Comparison of ENCODE assay signal across 8 cellular contexts in genomic region chr20:35741892-35742740, GRCh38. TPM values are rescaled to one million over a fixed set of nuclear protein-coding genes. Genes with fewer than 3 reads are reported as not detected.
A peak's percentile ranks its signal among the peaks of the same experiment; 100 is the strongest.
DNase-seq lines count a peak whose midpoint lies in the region; ATAC-seq, FAIRE-seq and TF ChIP-seq lines count a peak whose summit lies in the region.

TSS of gene RBM39 (minus strand) at chr20:35742260. CDS start at chr20:35740874, 1,386 bp downstream.

- H3K79me2 ChIP-seq in HepG2 (ENCODE audit: insufficient read depth, low read length), result peaks cover 59% of the 10 kb centered on the region

- no peaks in the 10 kb centered on the region for H3K27me3 ChIP-seq in CD4-positive, alpha-beta T cell (ENCODE audit: control insufficient read depth, insufficient read depth, low read length)
- no peaks in the 10 kb centered on the region; a peak in 1 of 5 replicates for H3K27me3 ChIP-seq in HepG2 (ENCODE audit: control insufficient read depth in 1 of 2, insufficient read depth in 2 of 2, low read length in 2 of 2)

- H3K4me2 ChIP-seq in HepG2 (ENCODE audit: low read depth, low read length), result peak within 1 kb of the TSS; percentile 98

- peak; percentile 89 to 97 for TF ChIP-seq POLR2A in HepG2 (IDR thresholded peaks at IDR 0.05; ENCODE audit: insufficient read depth in 1 of 2, low read depth in 2 of 2, low read length in 2 of 2)

- H3K4me3 Mint-ChIP-seq in CD4-positive, alpha-beta T cell, result peak within 1 kb of the TSS; percentile 99

- no TSS peak for BruUV-seq in HepG2 (replicated peaks; lab: Mats Ljungman, UMichigan)

- peak within 1 kb of the TSS; percentile 16 for H2AFZ ChIP-seq in HepG2 (ENCODE audit: low read length)

- H3K4me1 ChIP-seq in HepG2 (ENCODE audit: insufficient read depth, low read length), result peaks cover 50% of the 10 kb centered on the region

- peaks cover 56% of the 10 kb centered on the region for H3K4me1 Mint-ChIP-seq in CD4-positive, alpha-beta T cell (ENCODE audit: low read depth)

- TF ChIP-seq RAD21 in HepG2 (CRISPR knock-in tag; IDR thresholded peaks at IDR 0.05), result peak; percentile 66

- CTCF ChIA-PET in CD4-positive, alpha-beta T cell (lab: Charles Lee), result interaction anchor here (1.0 to 3.5 kb wide), 8 partner anchors 12 to 212 kb away, joined by 3 to 32 read pairs (median 7); partner anchors contain the start of genes CPNE1, PHF20, RBM12 and SCAND1
- CTCF ChIA-PET in HepG2 (lab: Yijun Ruan, JAX; ENCODE audit: low intra/inter-chr PET ratio, low total read pairs), result no interaction called here

- H3K27ac ChIP-seq in CD4-positive, alpha-beta T cell (ENCODE audit: low read depth, low read length), result peak within 1 kb of the TSS; percentile 100
- H3K27ac ChIP-seq in HepG2 (ENCODE audit: extremely low read length, insufficient read depth, low read length), result peak within 1 kb of the TSS; percentile 96

- H3K36me3 Mint-ChIP-seq in CD4-positive, alpha-beta T cell (ENCODE audit: low read depth), result peaks cover 55% of the 10 kb centered on the region

- in situ Hi-C loops in HepG2 (cut with HindIII; ENCODE audit: extremely low pct_ligation_motif_present, low pct_unique_long_range_greater_than_20kb), result loop anchor here (5.0 kb wide), 1 partner anchor 140 kb away; no protein-coding TSS in a partner anchor

- H3K9me3 Mint-ChIP-seq in CD4-positive, alpha-beta T cell, result no peaks in the 10 kb centered on the region

- H3K27ac Mint-ChIP-seq in CD4-positive, alpha-beta T cell, result peak within 1 kb of the TSS; percentile 99

- TF ChIP-seq CTCF in CD4-positive, alpha-beta T cell (IDR thresholded peaks at IDR 0.05), result peak; percentile 57
- TF ChIP-seq CTCF in HepG2 (CRISPR knock-in tag; IDR thresholded peaks at IDR 0.05), result peak; percentile 70

- TF ChIP-seq EP300 in HepG2 (IDR thresholded peaks at IDR 0.05; ENCODE audit: low read depth in 2 of 2, low read length in 2 of 2), result peak; percentile 83 to 87
- peak; percentile 86 for TF ChIP-seq EP300 in HepG2 (CRISPR knock-in tag; IDR thresholded peaks at IDR 0.05; ENCODE audit: borderline replicate concordance)

- H3K9me3 ChIP-seq in CD4-positive, alpha-beta T cell (ENCODE audit: control insufficient read depth, low read length), result no peaks in the 10 kb centered on the region
- H3K9me3 ChIP-seq in HepG2 (ENCODE audit: low read length), result no peaks in the 10 kb centered on the region

- 2% methylated on average over 66 of the region's 66 CpGs for WGBS in HepG2 (ENCODE audit: low lambda C conversion rate)

- FAIRE-seq in HepG2 (lab: Jason Lieb, UNC), result peak; percentile 95

- H3K27me3 Mint-ChIP-seq in CD4-positive, alpha-beta T cell, result no peaks in the 10 kb centered on the region

- POLR2A ChIA-PET in CD4-positive, alpha-beta T cell (lab: Charles Lee), result interaction anchor here (0.5 to 13.0 kb wide), 65 partner anchors 8 to 1931 kb away, joined by 3 to 891 read pairs (median 5); partner anchors contain the start of genes CEP250, CHMP4B, CPNE1 and EIF2S2
- POLR2A ChIA-PET in HepG2 (lab: Yijun Ruan, JAX), result interaction anchor here (0.5 to 8.6 kb wide), 92 partner anchors 10 to 1931 kb away, joined by 3 to 461 read pairs (median 5); partner anchors contain the start of genes CEP250, CHMP4B, CPNE1 and EIF2S2

- peak; percentile 96 to 100 (median 99) for DNase-seq in CD4-positive, alpha-beta T cell
- DNase-seq in NCI-H82 (lab: John Stamatoyannopoulos, UW) (peak; percentile 100), dermis blood vessel endothelial cell (peak; percentile 100), HepG2 (ENCODE audit: low spot score) (peak; percentile 100)
- peak; percentile 98 to 99 for DNase-seq in activated CD4-positive, alpha-beta T cell treated with anti-CD3 and anti-CD28 coated beads, Interleukin-2, amount 50 U/mL, for 48 hours
- DNase-seq in stimulated activated CD4-positive, alpha-beta T cell treated with anti-CD3 and anti-CD28 coated beads, Interleukin-4, amount 100 ng/mL, for 1 hour, result peak; percentile 97

- H3K4me3 ChIP-seq in HepG2 (replicated peaks in 1 of 3; ENCODE audit: insufficient read depth in 1 of 3, low read depth in 2 of 3, low read length in 3 of 3), result peak within 1 kb of the TSS; percentile 90 to 92 (median 91)

- peak; percentile 80 for ATAC-seq in CD4-positive, alpha-beta T cell (ENCODE audit: poor library complexity)
- ATAC-seq in GM19397 (IDR thresholded peaks at IDR 0.05; ENCODE audit: unreplicated experiment) (peak; percentile 84), HG03571 (IDR thresholded peaks at IDR 0.05; ENCODE audit: unreplicated experiment) (peak; percentile 86), HepG2 (peak; percentile 90)

- peak within 1 kb of the TSS; percentile 100 for H3K9ac ChIP-seq in HepG2 (ENCODE audit: insufficient read depth, low read depth, low read length)

- peaks cover 45% of the 10 kb centered on the region for H4K20me1 ChIP-seq in HepG2 (ENCODE audit: insufficient read depth, low read length)

- peaks cover 14 to 28% of the 10 kb centered on the region in 2 experiments for H3K36me3 ChIP-seq in HepG2 (replicated peaks in 1 of 2; ENCODE audit: control insufficient read depth in 1 of 2, insufficient read depth in 2 of 2, low read length in 2 of 2)

- intact Hi-C loops in CD4-positive, alpha-beta T cell (cut with DNase I, micrococcal nuclease), result loop anchor here (1.0 to 10.0 kb wide), 9 partner anchors 26 to 287 kb away; partner anchors contain the start of genes CEP250 (in 1 of the 2), CPNE1 (in 1 of the 2), NFS1 (in 1 of the 2) and PHF20 (in 1 of the 2)
- intact Hi-C loops in HepG2 (cut with micrococcal nuclease; ENCODE audit: unreplicated experiment), result loop anchor here (1.0 to 5.0 kb wide), 4 partner anchors 30 to 143 kb away; partner anchors contain the start of genes NFS1, PHF20, ROMO1 and SPAG4

TF ChIP-seq in HepG2, 621 proteins besides CTCF, POLR2A, EP300 and RAD21 (continues in another document):
- TF ChIP-seq ZNF510 (CRISPR knock-in tag; IDR thresholded peaks at IDR 0.05; ENCODE audit: low read depth) (peak; percentile 99; the same call in 1 of the 2 replicates), ZNF572 (CRISPR knock-in tag; IDR thresholded peaks at IDR 0.05) (0 out of 2 replicates have a peak, but pooled peaks have one; percentile 87), ZMYM2 (CRISPR knock-in tag; IDR thresholded peaks at IDR 0.05) (no peak; the same call in 1 of the 2 replicates), ZNF337 (CRISPR knock-in tag; IDR thresholded peaks at IDR 0.05; ENCODE audit: borderline replicate concordance, low read depth) (peak; percentile 35; the same call in 1 of the 2 replicates), RFXAP (CRISPR knock-in tag; IDR thresholded peaks at IDR 0.05; ENCODE audit: borderline replicate concordance) (peak; percentile 98), U2AF1 (optimal IDR thresholded peaks at IDR 0.05; ENCODE audit: low read depth, low read length) (peak; percentile 99), TP53 (CRISPR knock-in tag; conservative IDR thresholded peaks at IDR 0.05) (peak; percentile 96)
- TF ChIP-seq, protein P1, sequence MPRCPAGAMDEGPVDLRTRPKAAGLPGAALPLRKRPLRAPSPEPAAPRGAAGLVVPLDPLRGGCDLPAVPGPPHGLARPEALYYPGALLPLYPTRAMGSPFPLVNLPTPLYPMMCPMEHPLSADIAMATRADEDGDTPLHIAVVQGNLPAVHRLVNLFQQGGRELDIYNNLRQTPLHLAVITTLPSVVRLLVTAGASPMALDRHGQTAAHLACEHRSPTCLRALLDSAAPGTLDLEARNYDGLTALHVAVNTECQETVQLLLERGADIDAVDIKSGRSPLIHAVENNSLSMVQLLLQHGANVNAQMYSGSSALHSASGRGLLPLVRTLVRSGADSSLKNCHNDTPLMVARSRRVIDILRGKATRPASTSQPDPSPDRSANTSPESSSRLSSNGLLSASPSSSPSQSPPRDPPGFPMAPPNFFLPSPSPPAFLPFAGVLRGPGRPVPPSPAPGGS (CRISPR knock-in tag; IDR thresholded peaks at IDR 0.05), result peak; percentile 95
- TF ChIP-seq, protein P2, sequence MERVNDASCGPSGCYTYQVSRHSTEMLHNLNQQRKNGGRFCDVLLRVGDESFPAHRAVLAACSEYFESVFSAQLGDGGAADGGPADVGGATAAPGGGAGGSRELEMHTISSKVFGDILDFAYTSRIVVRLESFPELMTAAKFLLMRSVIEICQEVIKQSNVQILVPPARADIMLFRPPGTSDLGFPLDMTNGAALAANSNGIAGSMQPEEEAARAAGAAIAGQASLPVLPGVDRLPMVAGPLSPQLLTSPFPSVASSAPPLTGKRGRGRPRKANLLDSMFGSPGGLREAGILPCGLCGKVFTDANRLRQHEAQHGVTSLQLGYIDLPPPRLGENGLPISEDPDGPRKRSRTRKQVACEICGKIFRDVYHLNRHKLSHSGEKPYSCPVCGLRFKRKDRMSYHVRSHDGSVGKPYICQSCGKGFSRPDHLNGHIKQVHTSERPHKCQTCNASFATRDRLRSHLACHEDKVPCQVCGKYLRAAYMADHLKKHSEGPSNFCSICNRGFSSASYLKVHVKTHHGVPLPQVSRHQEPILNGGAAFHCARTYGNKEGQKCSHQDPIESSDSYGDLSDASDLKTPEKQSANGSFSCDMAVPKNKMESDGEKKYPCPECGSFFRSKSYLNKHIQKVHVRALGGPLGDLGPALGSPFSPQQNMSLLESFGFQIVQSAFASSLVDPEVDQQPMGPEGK (CRISPR knock-in tag; IDR thresholded peaks at IDR 0.05), result peak; percentile 92

RNA-seq across cellular contexts. Expression of gene RBM39, which starts in this region (rescaled TPM):
- 1,000 to 10,000 TPM; 1,057 to 1,091 TPM for total RNA-seq in CD4-positive, alpha-beta T cell
- total RNA-seq in dermis blood vessel endothelial cell (250 and 362 TPM in 2 replicates), HepG2 (2016; rRNA removed; fragmentation: Illumina TruSeq; extraction: Trizol) (431 and 788 TPM in 2 replicates)
- 862 and 1,011 TPM in 2 replicates for total RNA-seq in HepG2 (2016; cell fraction: cytosol; rRNA removed; fragmentation: Illumina TruSeq; extraction: Trizol; ENCODE audit: low read depth)
- 445 and 791 TPM in 2 replicates for total RNA-seq in HepG2 (2016; cell fraction: insoluble cytoplasmic fraction; rRNA removed; fragmentation: Illumina TruSeq; extraction: Trizol)
- total RNA-seq in HepG2 (2016; cell fraction: membrane; rRNA removed; fragmentation: Illumina TruSeq; extraction: Trizol), result 352 and 417 TPM in 2 replicates
- total RNA-seq in HepG2 (2016; cell fraction: nucleus; rRNA removed; fragmentation: Illumina TruSeq; extraction: Trizol), result 1,469 and 1,561 TPM in 2 replicates
- 859 and 920 TPM in 2 replicates for polyA plus RNA-seq in HepG2 (2011; rRNA removed)
- 89.0 and 133 TPM in 2 replicates for polyA plus RNA-seq in HepG2 (2011; cell fraction: cytosol; rRNA removed)
- 3,125 and 3,321 TPM in 2 replicates for polyA plus RNA-seq in HepG2 (2011; cell fraction: nucleus; rRNA removed)
- 867 and 961 TPM in 2 replicates for polyA plus RNA-seq in HepG2 (2012)
- polyA plus RNA-seq in HepG2 (2016; cell fraction: cytosol; fragmentation: Illumina TruSeq; extraction: Trizol; ENCODE audit: low read depth), result 47.3 and 51.7 TPM in 2 replicates
- polyA plus RNA-seq in HepG2 (2016; cell fraction: insoluble cytoplasmic fraction; fragmentation: Illumina TruSeq; extraction: Trizol; ENCODE audit: low read depth), result 339 and 360 TPM in 2 replicates
- 79.3 and 86.7 TPM in 2 replicates for polyA plus RNA-seq in HepG2 (2016; cell fraction: membrane; fragmentation: Illumina TruSeq; extraction: Trizol; ENCODE audit: low read depth)
- polyA plus RNA-seq in HepG2 (2016; cell fraction: nucleus; fragmentation: Illumina TruSeq; extraction: Trizol; ENCODE audit: insufficient read depth, low read depth), result 2,644 and 2,668 TPM in 2 replicates
- polyA minus RNA-seq in HepG2 (2011; rRNA and poly(A)+ RNA removed; ENCODE audit: low replicate concordance), result 166 and 263 TPM in 2 replicates
- polyA minus RNA-seq in HepG2 (2011; cell fraction: cytosol; rRNA and poly(A)+ RNA removed), result 91.3 and 98.3 TPM in 2 replicates
- polyA minus RNA-seq in HepG2 (2011; cell fraction: nucleus; rRNA and poly(A)+ RNA removed), result 2,261 and 2,868 TPM in 2 replicates

Comparison
In these comparisons a context has a peak if more than half of its experiments do, and no peak if none do; other contexts are left out.
1. Peak in every context shown above with its lines: DNase-seq, ATAC-seq, H3K4me3 ChIP-seq and H3K27ac ChIP-seq.